Comparison of ENCODE assay signal across 8 cellular contexts in genomic region chr1:211327341-211327921, GRCh38. TPM values are rescaled to one million over a fixed set of nuclear protein-coding genes. Genes with fewer than 3 reads are reported as not detected.
A peak's percentile ranks its signal among the peaks of the same experiment; 100 is the strongest.
DNase-seq lines count a peak whose midpoint lies in the region; ATAC-seq and TF ChIP-seq lines count a peak whose summit lies in the region.

No MANE protein-coding gene starts in this region.

- CTCF ChIA-PET in CD4-positive, alpha-beta memory T cell (lab: Charles Lee; ENCODE audit: partially characterized antibody) = interaction anchor here (0.7 to 13.1 kb wide), 12 partner anchors 14 to 187 kb away, joined by 3 to 250 read pairs (median 4); no protein-coding TSS in a partner anchor

- ATAC-seq in GM19023 (IDR thresholded peaks at IDR 0.05; ENCODE audit: unreplicated experiment) (peak; percentile 32), HG03439 (IDR thresholded peaks at IDR 0.05; ENCODE audit: unreplicated experiment) (peak; percentile 30), GM21825 (IDR thresholded peaks at IDR 0.05; ENCODE audit: unreplicated experiment) (no peak)

- H3K27me3 Mint-ChIP-seq in CD4-positive, alpha-beta memory T cell = no peaks in the 10 kb centered on the region
- no peaks in the 10 kb centered on the region for H3K27me3 Mint-ChIP-seq in activated CD4-positive, alpha-beta T cell treated with anti-CD3 and anti-CD28 coated beads, Interleukin-2, amount 10 ng/mL, durations not matched to agents 24 days and 14 days

- H3K4me3 Mint-ChIP-seq in CD4-positive, alpha-beta memory T cell = peak overlapping the region; percentile 97 to 98 (median 98)
- peak overlapping the region; percentile 91 for H3K4me3 Mint-ChIP-seq in activated CD4-positive, alpha-beta T cell treated with anti-CD3 and anti-CD28 coated beads, Interleukin-2, amount 10 ng/mL, durations not matched to agents 24 days and 14 days

- H3K36me3 ChIP-seq in CD4-positive, alpha-beta memory T cell (ENCODE audit: insufficient read depth, low read length) = no peaks in the 10 kb centered on the region
- no peaks in the 10 kb centered on the region for H3K36me3 ChIP-seq in esophagus squamous epithelium
- no peaks in the 10 kb centered on the region for H3K36me3 ChIP-seq in neuron (ENCODE audit: insufficient read depth, low read length)

- peaks cover 57 to 81% (median 70%) of the 10 kb centered on the region in 4 donors for H3K4me1 Mint-ChIP-seq in CD4-positive, alpha-beta memory T cell
- peaks cover 76% of the 10 kb centered on the region for H3K4me1 Mint-ChIP-seq in activated CD4-positive, alpha-beta T cell treated with anti-CD3 and anti-CD28 coated beads, Interleukin-2, amount 10 ng/mL, durations not matched to agents 24 days and 14 days

- peak overlapping the region; percentile 89 to 99 (median 97) for H3K27ac Mint-ChIP-seq in CD4-positive, alpha-beta memory T cell
- peak overlapping the region; percentile 94 for H3K27ac Mint-ChIP-seq in activated CD4-positive, alpha-beta T cell treated with anti-CD3 and anti-CD28 coated beads, Interleukin-2, amount 10 ng/mL, durations not matched to agents 24 days and 14 days

- H3K36me3 Mint-ChIP-seq in CD4-positive, alpha-beta memory T cell = peaks cover 0 to 26% of the 10 kb centered on the region in 2 donors
- peaks cover 17% of the 10 kb centered on the region for H3K36me3 Mint-ChIP-seq in activated CD4-positive, alpha-beta T cell treated with anti-CD3 and anti-CD28 coated beads, Interleukin-2, amount 10 ng/mL, durations not matched to agents 24 days and 14 days (ENCODE audit: low read depth)

- H3K9me3 ChIP-seq in CD4-positive, alpha-beta memory T cell (ENCODE audit: control insufficient read depth in 1 of 2, low read length in 2 of 2) = no peaks in the 10 kb centered on the region
- H3K9me3 ChIP-seq in esophagus squamous epithelium (no peaks in the 10 kb centered on the region), neuron (ENCODE audit: low read length) (no peaks in the 10 kb centered on the region)

- H3K27ac ChIP-seq in CD4-positive, alpha-beta memory T cell (ENCODE audit: low read depth, low read length) = peak overlapping the region; percentile 73
- H3K27ac ChIP-seq in esophagus squamous epithelium = peak overlapping the region; percentile 78 to 90 (median 88)

- peak overlapping the region; percentile 45 to 83 for H3K4me3 ChIP-seq in CD4-positive, alpha-beta memory T cell (ENCODE audit: low read length in 2 of 2)
- H3K4me3 ChIP-seq in esophagus squamous epithelium (peak overlapping the region; percentile 66 to 85 (median 81)), neuron (ENCODE audit: low read length) (peak overlapping the region; percentile 35)

- H3K9me3 Mint-ChIP-seq in CD4-positive, alpha-beta memory T cell = no peaks in the 10 kb centered on the region
- no peaks in the 10 kb centered on the region for H3K9me3 Mint-ChIP-seq in activated CD4-positive, alpha-beta T cell treated with anti-CD3 and anti-CD28 coated beads, Interleukin-2, amount 10 ng/mL, durations not matched to agents 24 days and 14 days

- intact Hi-C loops in CD4-positive, alpha-beta memory T cell (cut with micrococcal nuclease) = loop anchor here (1.0 to 10.0 kb wide), 5 partner anchors 8 to 883 kb away; partner anchors contain the start of gene RCOR3
- intact Hi-C loops in activated CD4-positive, alpha-beta T cell treated with anti-CD3 and anti-CD28 coated beads, Interleukin-2, amount 10 ng/mL, durations not matched to agents 24 days and 14 days (cut with micrococcal nuclease) = loop anchor here (5.0 kb wide), 2 partner anchors 250 to 505 kb away; partner anchors contain the start of genes LPGAT1 and SLC30A1
- intact Hi-C loops in esophagus squamous epithelium (cut with DNase I) = loop anchor here (10.0 kb wide), 2 partner anchors 147 to 327 kb away; no protein-coding TSS in a partner anchor

- H2AFZ ChIP-seq in neuron (ENCODE audit: low read depth, low read length) = no peak overlapping the region

- TF ChIP-seq POLR2A in esophagus squamous epithelium (IDR thresholded peaks at IDR 0.05) = peak in 2 of 4 donors; percentile 10 to 13

- WGBS in esophagus squamous epithelium, 2 donors = 2 to 4% methylated on average over 10 to 15 of the region's 16 CpGs

- POLR2A ChIA-PET in CD4-positive, alpha-beta memory T cell (lab: Charles Lee; ENCODE audit: partially characterized antibody) = interaction anchor here (0.9 to 5.3 kb wide), 13 partner anchors 8 to 1106 kb away, joined by 3 to 80 read pairs (median 3); partner anchors contain the start of genes NENF, RCOR3 and SLC30A1

- H3K27me3 ChIP-seq in CD4-positive, alpha-beta memory T cell (ENCODE audit: insufficient read depth, low read length) = no peaks in the 10 kb centered on the region
- H3K27me3 ChIP-seq in esophagus squamous epithelium = no peaks in the 10 kb centered on the region
- H3K27me3 ChIP-seq in neuron (ENCODE audit: insufficient read depth, low read length) = peaks cover 11% of the 10 kb centered on the region

- peak; percentile 47 to 64 (median 50) for DNase-seq in CD4-positive, alpha-beta memory T cell
- peak; percentile 82 for DNase-seq in activated CD4-positive, alpha-beta T cell treated with anti-CD3 and anti-CD28 coated beads, Interleukin-2, amount 10 ng/mL, durations not matched to agents 24 days and 14 days
- DNase-seq in esophagus squamous epithelium (lab: John Stamatoyannopoulos, UW) = no peak
- DNase-seq in globus pallidus (ENCODE audit: low spot score) = no peak

- TF ChIP-seq CTCF in esophagus squamous epithelium (IDR thresholded peaks at IDR 0.05) = no peak

- peaks cover 70% of the 10 kb centered on the region for H3K4me1 ChIP-seq in CD4-positive, alpha-beta memory T cell (ENCODE audit: insufficient read depth, low read length)
- H3K4me1 ChIP-seq in esophagus squamous epithelium (peaks cover 17 to 61% (median 34%) of the 10 kb centered on the region in 3 donors), neuron (ENCODE audit: insufficient read depth, low read length) (peaks cover 3% of the 10 kb centered on the region)

RNA-seq across cellular contexts. Expression of gene TRAF5, which starts 0.8 kb away (rescaled TPM):
- 10 to 100 TPM; 80.2 to 95.1 TPM for total RNA-seq in CD4-positive, alpha-beta memory T cell
- polyA plus RNA-seq in CD4-positive, alpha-beta memory T cell = 10 to 100 TPM; 22.5 to 36.9 TPM
- 55.6 and 56.6 TPM in 2 replicates for total RNA-seq in activated CD4-positive, alpha-beta T cell treated with anti-CD3 and anti-CD28 coated beads, Interleukin-2, amount 10 ng/mL, durations not matched to agents 24 days and 14 days
- 1 to 10 TPM; 2.7 to 9.2 (median 4.0) TPM for total RNA-seq in esophagus squamous epithelium

Comparison
In these comparisons a context has a peak if more than half of its experiments do, and no peak if none do; other contexts are left out.
1. DNase-seq: peak in CD4-positive, alpha-beta memory T cell (5 of 5) and activated CD4-positive, alpha-beta T cell treated with anti-CD3 and anti-CD28 coated beads, Interleukin-2, amount 10 ng/mL, durations not matched to agents 24 days and 14 days (single experiment); none in esophagus squamous epithelium (single experiment) and globus pallidus (single experiment).
2. Peak in every context shown above with its lines, with median percentiles within 50 percentile points of each other: H3K4me3 ChIP-seq.